ENCODE assay signal across 1 cellular context in genomic region chr1:110674337-110675059, GRCh38.
TF ChIP-seq lines count a peak whose summit lies in the region.

KCNA3 (minus strand) TSS chr1:110674940; CDS start chr1:110674809, 131 bp downstream.

TF ChIP-seq in GM23338, 12 proteins besides CTCF, POLR2A, EP300 and RAD21:
- TF ChIP-seq EZH2phosphoT487 (IDR thresholded peaks at IDR 0.05; ENCODE audit: unreplicated experiment) (no peak), ZNF114 (CRISPR knock-in tag; IDR thresholded peaks at IDR 0.05) (no peak), ETS1 (IDR thresholded peaks at IDR 0.05) (no peak), ZNF462 (CRISPR knock-in tag; IDR thresholded peaks at IDR 0.05) (no peak)
